Comparison of ENCODE assay signal across 12 cellular contexts in the genomic region with DNA sequence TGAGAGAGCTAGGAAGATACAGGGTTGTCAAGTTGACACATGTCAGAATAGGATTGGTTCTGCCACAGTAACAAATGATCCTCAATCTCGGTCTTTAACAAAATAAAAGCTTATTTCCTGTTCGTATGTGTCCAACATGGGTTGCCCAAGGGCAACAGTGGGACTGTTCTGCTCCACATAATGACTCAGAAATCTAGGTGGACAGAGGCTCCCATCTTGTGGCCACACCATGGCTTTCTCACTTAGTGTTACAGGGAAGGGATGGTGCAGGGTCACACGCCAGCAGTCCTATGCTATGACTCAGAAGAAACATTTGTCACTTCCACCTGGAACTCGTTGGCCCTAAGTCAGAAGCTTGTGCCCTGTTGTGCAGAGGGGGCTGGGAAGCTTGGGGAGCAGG.
DNase-seq lines count a peak whose midpoint lies in the region; ATAC-seq and TF ChIP-seq lines count a peak whose summit lies in the region.
"Had no signal": no experiment of that assay in that cellular context is flagged by ENCODE, and none has a peak within 500 bp of the region (broad histone marks: within the 10 kb centered on the region; RNA-seq: fewer than 3 reads in every experiment).

No MANE protein-coding gene starts in this region.

- no peak overlapping the region for H3K4me3 ChIP-seq in ACC112 (ENCODE audit: low read depth, low read length)

- peak; percentile 43 for TF ChIP-seq CTCF in foreskin keratinocyte (conservative IDR thresholded peaks at IDR 0.05)

- DNase-seq in GM03348 (ENCODE audit: low spot score) (peak; percentile 55), foreskin keratinocyte (peak in 1 of 2 donors; percentile 69), SKM-1 treated with dmso at 0.1 percent for 144 hours (lab: John Stamatoyannopoulos, UW; ENCODE audit: unreplicated experiment) (no peak)
- DNase-seq: activated CD4-positive, alpha-beta T cell treated with anti-CD3 and anti-CD28 coated beads, Interleukin-2, amount 10 ng/mL, durations not matched to agents 24 days and 14 days; CD8-positive, alpha-beta memory T cell; NCI-H1436 treated with DMSO at 0.1 percent for 48 hours; RPMI8226 had no signal

- no peak overlapping the region for H2AFZ ChIP-seq in ACC112 (ENCODE audit: low read length, unreplicated experiment)

- ATAC-seq in SK-N-SH treated with all-trans-retinoic acid at 6 μM for 48 hours (peak; percentile 55), foreskin keratinocyte (peak; percentile 66), GM18909 (IDR thresholded peaks at IDR 0.05; ENCODE audit: poor library complexity, unreplicated experiment) (no peak), HG02840 (IDR thresholded peaks at IDR 0.05; ENCODE audit: low FRiP score, unreplicated experiment) (no peak), HG02852 (IDR thresholded peaks at IDR 0.05; ENCODE audit: unreplicated experiment) (no peak)

- peaks cover 25% of the 10 kb centered on the region for H3K4me1 ChIP-seq in ACC112 (ENCODE audit: control insufficient read depth, insufficient read depth, low read length, unreplicated experiment)
- peaks cover 15% of the 10 kb centered on the region for H3K4me1 ChIP-seq in foreskin keratinocyte

- H3K79me2 ChIP-seq in ACC112 (ENCODE audit: control insufficient read depth, insufficient read depth, low read length, unreplicated experiment), result no peaks in the 10 kb centered on the region

- H3K36me3 ChIP-seq in ACC112 (ENCODE audit: insufficient read depth, low read length), result no peaks in the 10 kb centered on the region

- H3K27me3 ChIP-seq in ACC112 (ENCODE audit: insufficient read depth, low read length) (no peaks in the 10 kb centered on the region), foreskin keratinocyte (no peaks in the 10 kb centered on the region)

- H3K27ac ChIP-seq in ACC112 (ENCODE audit: low read depth, low read length), result peak overlapping the region; percentile 27; the same call in 1 of the 2 replicates
- H3K27ac ChIP-seq in foreskin keratinocyte, result no peak overlapping the region

TF ChIP-seq in SK-N-SH treated with all-trans-retinoic acid at 6 μM for 48 hours, 23 proteins besides CTCF, POLR2A, EP300 and RAD21:
- TF ChIP-seq ARNTL (CRISPR knock-in tag; IDR thresholded peaks at IDR 0.05; ENCODE audit: borderline replicate concordance, low read depth), result no peak
- TF ChIP-seq ZFP30 (CRISPR knock-in tag; IDR thresholded peaks at IDR 0.05), result no peak
- TF ChIP-seq SNAI2 (CRISPR knock-in tag; IDR thresholded peaks at IDR 0.05), result no peak
- no peak for TF ChIP-seq ZFP3 (CRISPR knock-in tag; IDR thresholded peaks at IDR 0.05)
- TF ChIP-seq PPARA (CRISPR knock-in tag; IDR thresholded peaks at IDR 0.05; ENCODE audit: borderline replicate concordance), result no peak
- TF ChIP-seq ZNF70 (CRISPR knock-in tag; IDR thresholded peaks at IDR 0.05), result no peak
- TF ChIP-seq BACH2 (CRISPR knock-in tag; IDR thresholded peaks at IDR 0.05; ENCODE audit: borderline replicate concordance), result no peak
- TF ChIP-seq ESRRG (CRISPR knock-in tag; IDR thresholded peaks at IDR 0.05), result no peak
- no peak for TF ChIP-seq ZNF565 (CRISPR knock-in tag; conservative IDR thresholded peaks at IDR 0.05; ENCODE audit: low read depth)
- no peak for TF ChIP-seq GLIS3 (CRISPR knock-in tag; IDR thresholded peaks at IDR 0.05)
- TF ChIP-seq ISL1 (CRISPR knock-in tag; IDR thresholded peaks at IDR 0.05), result no peak
- TF ChIP-seq ZC3H10 (CRISPR knock-in tag; IDR thresholded peaks at IDR 0.05), result no peak

Comparison
In these comparisons a context has a peak if more than half of its experiments do, and no peak if none do; other contexts are left out.
1. ATAC-seq: peak in SK-N-SH treated with all-trans-retinoic acid at 6 μM for 48 hours (single experiment) and foreskin keratinocyte (single experiment); none in GM18909 (single experiment), HG02840 (single experiment) and HG02852 (single experiment).